Comparison of ENCODE assay signal across 18 cellular contexts in genomic region chr3:162370136-162370535, GRCh38.
A peak's percentile ranks its signal among the peaks of the same experiment; 100 is the strongest.
DNase-seq lines count a peak whose midpoint lies in the region; ATAC-seq and TF ChIP-seq lines count a peak whose summit lies in the region.
"Had no signal": no experiment of that assay in that cellular context is flagged by ENCODE, and none has a peak within 500 bp of the region (broad histone marks: within the 10 kb centered on the region; RNA-seq: fewer than 3 reads in every experiment).

No MANE protein-coding gene starts in this region.

- no peak overlapping the region for H3K4ac ChIP-seq in mesendoderm (ENCODE audit: low read depth, low read length)

- peak in 2 of 5 donors; percentile 15 to 39 for DNase-seq in heart left ventricle
- no peak for DNase-seq in right cardiac atrium
- no peak for DNase-seq in WTC11 (ENCODE audit: low spot score)
- DNase-seq in mesendoderm, result peak; percentile 2
- DNase-seq in activated gamma-delta T cell treated with Interleukin-2 at 50 U/mL for 16 hours, result no peak
- no peak for DNase-seq in stimulated activated naive B cell treated with anti-CD40 and anti-IgM and Interleukin-4, amounts not matched to agents 10 μg/mL and 1 μg/mL and 100 μg/mL, for 72 hours
- no peak for DNase-seq in CD8-positive, alpha-beta memory T cell
- no peak for DNase-seq in NCI-H1930 (lab: John Stamatoyannopoulos, UW)
- DNase-seq: CD8-positive, alpha-beta T cell; DMS79; NCI-H1436; NCI-H2081 treated with DMSO at 0.1 percent for 48 hours; NCI-H2227 treated with DMSO at 0.1 percent for 48 hours; NCI-H524 treated with DMSO at 0.1 percent for 48 hours; RPMI8226 had no signal

- no peak overlapping the region for H3K27ac Mint-ChIP-seq in WTC11
- no peak overlapping the region for H3K27ac Mint-ChIP-seq in stimulated activated naive B cell treated with anti-CD40 and anti-IgM and Interleukin-4, amounts not matched to agents 10 μg/mL and 1 μg/mL and 100 μg/mL, for 72 hours
- H3K27ac Mint-ChIP-seq in CD8-positive, alpha-beta memory T cell, result no peak overlapping the region
- H3K27ac Mint-ChIP-seq: CD8-positive, alpha-beta T cell had no signal

- H3K36me3 ChIP-seq in heart left ventricle (no peaks in the 10 kb centered on the region), mesendoderm (ENCODE audit: control insufficient read depth, insufficient read depth, low read length) (no peaks in the 10 kb centered on the region)
- no peaks in the 10 kb centered on the region for H3K36me3 ChIP-seq in CD8-positive, alpha-beta memory T cell (ENCODE audit: insufficient read depth, low read length)
- H3K36me3 ChIP-seq: BLaER1, SJSA1 had no signal

- no peak overlapping the region for H2BK120ac ChIP-seq in mesendoderm (ENCODE audit: low read depth, low read length)

- no peaks in the 10 kb centered on the region for H3K27me3 ChIP-seq in heart left ventricle
- H3K27me3 ChIP-seq in right cardiac atrium (ENCODE audit: control insufficient read depth, insufficient read depth), result no peaks in the 10 kb centered on the region
- H3K27me3 ChIP-seq in mesendoderm (ENCODE audit: insufficient read depth, low read length, poor library complexity), result no peaks in the 10 kb centered on the region
- no peaks in the 10 kb centered on the region for H3K27me3 ChIP-seq in CD8-positive, alpha-beta memory T cell (ENCODE audit: insufficient read depth, low read length, poor library complexity, severe bottlenecking)
- H3K27me3 ChIP-seq: BLaER1, SJSA1 had no signal

- peaks cover 0 to 11% (median 0%) of the 10 kb centered on the region in 12 donors for H3K4me1 ChIP-seq in heart left ventricle
- H3K4me1 ChIP-seq in right cardiac atrium (ENCODE audit: control insufficient read depth, insufficient read depth, low read length), result peaks cover 2% of the 10 kb centered on the region
- H3K4me1 ChIP-seq in mesendoderm (ENCODE audit: control insufficient read depth, low read depth, low read length), result no peaks in the 10 kb centered on the region
- no peaks in the 10 kb centered on the region for H3K4me1 ChIP-seq in CD8-positive, alpha-beta memory T cell (ENCODE audit: insufficient read depth, low read length)
- H3K4me1 ChIP-seq: BLaER1, SJSA1 had no signal

- H3K79me2 ChIP-seq in mesendoderm (ENCODE audit: control insufficient read depth, insufficient read depth, low read length), result no peaks in the 10 kb centered on the region

- no peak overlapping the region for H3K4me3 Mint-ChIP-seq in WTC11
- no peak overlapping the region for H3K4me3 Mint-ChIP-seq in stimulated activated naive B cell treated with anti-CD40 and anti-IgM and Interleukin-4, amounts not matched to agents 10 μg/mL and 1 μg/mL and 100 μg/mL, for 72 hours
- H3K4me3 Mint-ChIP-seq in CD8-positive, alpha-beta memory T cell, result no peak overlapping the region
- H3K4me3 Mint-ChIP-seq: CD8-positive, alpha-beta T cell had no signal

- POLR2A ChIA-PET in WTC11 (lab: Charles Lee), result no interaction called here
- POLR2A ChIA-PET in CD8-positive, alpha-beta memory T cell (lab: Charles Lee), result no interaction called here

- 80 to 96% (median 90%) methylated on average over 1 of the region's 1 CpG for WGBS in heart left ventricle, 4 donors
- 85% methylated on average over 1 of the region's 1 CpG for WGBS in right cardiac atrium
- no CpG with 5 or more reads among the region's 1 CpG for WGBS in mesendoderm (ENCODE audit: extremely low coverage, insufficient coverage, low lambda C conversion rate)

- no peak overlapping the region for H4K8ac ChIP-seq in mesendoderm (ENCODE audit: low read depth, low read length)

- H3K27me3 Mint-ChIP-seq in WTC11 (ENCODE audit: low read depth), result no peaks in the 10 kb centered on the region; the same call in 1 of the 2 replicates
- no peaks in the 10 kb centered on the region for H3K27me3 Mint-ChIP-seq in stimulated activated naive B cell treated with anti-CD40 and anti-IgM and Interleukin-4, amounts not matched to agents 10 μg/mL and 1 μg/mL and 100 μg/mL, for 72 hours
- H3K27me3 Mint-ChIP-seq in CD8-positive, alpha-beta memory T cell, result no peaks in the 10 kb centered on the region

- CTCF ChIA-PET in WTC11 (lab: Charles Lee), result no interaction called here
- CTCF ChIA-PET in CD8-positive, alpha-beta memory T cell (lab: Charles Lee), result no interaction called here

- H3K56ac ChIP-seq in mesendoderm (ENCODE audit: low read length), result no peak overlapping the region

- H3K79me1 ChIP-seq in mesendoderm (ENCODE audit: low read length), result no peaks in the 10 kb centered on the region

- H3K36me3 Mint-ChIP-seq in WTC11, result peaks cover 23% of the 10 kb centered on the region
- H3K36me3 Mint-ChIP-seq in stimulated activated naive B cell treated with anti-CD40 and anti-IgM and Interleukin-4, amounts not matched to agents 10 μg/mL and 1 μg/mL and 100 μg/mL, for 72 hours, result no peaks in the 10 kb centered on the region
- H3K36me3 Mint-ChIP-seq in CD8-positive, alpha-beta memory T cell, result peaks cover 0 to 2% (median 0%) of the 10 kb centered on the region in 3 donors
- H3K36me3 Mint-ChIP-seq: CD8-positive, alpha-beta T cell had no signal

- H3K9me3 ChIP-seq in heart left ventricle, result no peaks in the 10 kb centered on the region
- no peaks in the 10 kb centered on the region for H3K9me3 ChIP-seq in right cardiac atrium (ENCODE audit: control insufficient read depth, low read length)
- H3K9me3 ChIP-seq in CD8-positive, alpha-beta memory T cell (ENCODE audit: low read length), result no peaks in the 10 kb centered on the region
- H3K9me3 ChIP-seq: BLaER1, SJSA1 had no signal

- no peak overlapping the region for H2BK15ac ChIP-seq in mesendoderm (replicated peaks; ENCODE audit: low read depth)

- H2BK5ac ChIP-seq in mesendoderm (ENCODE audit: low read length), result no peak overlapping the region

- H4K5ac ChIP-seq in mesendoderm (ENCODE audit: low read length), result no peak overlapping the region

- no peak for TF ChIP-seq CTCF in heart left ventricle (IDR thresholded peaks at IDR 0.05)
- no peak for TF ChIP-seq CTCF in WTC11 (IDR thresholded peaks at IDR 0.05)

- ATAC-seq in heart left ventricle (peak; percentile 51 to 85 (median 75)), right cardiac atrium (no peak), WTC11 (peak; percentile 60)
- no peak for ATAC-seq in stimulated activated naive B cell treated with anti-CD40 and anti-IgM and Interleukin-4, amounts not matched to agents 10 μg/mL and 1 μg/mL and 100 μg/mL, for 72 hours (replicated peaks)
- ATAC-seq: CD8-positive, alpha-beta T cell; HCT116 had no signal

- H3K4me1 Mint-ChIP-seq in WTC11, result peaks cover 13% of the 10 kb centered on the region
- H3K4me1 Mint-ChIP-seq in stimulated activated naive B cell treated with anti-CD40 and anti-IgM and Interleukin-4, amounts not matched to agents 10 μg/mL and 1 μg/mL and 100 μg/mL, for 72 hours, result no peaks in the 10 kb centered on the region
- H3K4me1 Mint-ChIP-seq in CD8-positive, alpha-beta memory T cell, result no peaks in the 10 kb centered on the region

- no peak overlapping the region for H3K23ac ChIP-seq in mesendoderm (ENCODE audit: low read length)

- intact Hi-C loops in heart left ventricle (cut with DNase I), result no loop called here
- intact Hi-C loops in right cardiac atrium (cut with DNase I), result no loop called here

- H3K4me3 ChIP-seq in heart left ventricle (no peak overlapping the region), right cardiac atrium (ENCODE audit: low read length) (no peak overlapping the region), mesendoderm (ENCODE audit: low read length) (no peak overlapping the region)
- H3K4me3 ChIP-seq in CD8-positive, alpha-beta memory T cell (ENCODE audit: low read length), result no peak overlapping the region
- H3K4me3 ChIP-seq: BLaER1, SJSA1 had no signal

- no peak overlapping the region for H3K4me2 ChIP-seq in mesendoderm (ENCODE audit: low read length)
- H3K4me2 ChIP-seq: BLaER1 had no signal

- no peak overlapping the region for H3K27ac ChIP-seq in heart left ventricle
- no peak overlapping the region for H3K27ac ChIP-seq in right cardiac atrium (ENCODE audit: low read length)
- H3K27ac ChIP-seq in mesendoderm (ENCODE audit: low read depth, low read length), result no peak overlapping the region
- H3K27ac ChIP-seq in CD8-positive, alpha-beta memory T cell (ENCODE audit: low read depth, low read length), result no peak overlapping the region
- H3K27ac ChIP-seq: BLaER1, SJSA1 had no signal

- H2AK5ac ChIP-seq in mesendoderm (ENCODE audit: low read length), result no peak overlapping the region

- TF ChIP-seq POLR2A in heart left ventricle (IDR thresholded peaks at IDR 0.05), result no peak

- H3K18ac ChIP-seq in mesendoderm (ENCODE audit: low read length), result no peak overlapping the region

- peaks cover 23% of the 10 kb centered on the region for H3K9me3 Mint-ChIP-seq in WTC11
- peaks cover 0 to 2% of the 10 kb centered on the region in 2 donors for H3K9me3 Mint-ChIP-seq in stimulated activated naive B cell treated with anti-CD40 and anti-IgM and Interleukin-4, amounts not matched to agents 10 μg/mL and 1 μg/mL and 100 μg/mL, for 72 hours
- peaks cover 2 to 29% (median 4%) of the 10 kb centered on the region in 5 donors for H3K9me3 Mint-ChIP-seq in CD8-positive, alpha-beta memory T cell

- H3K9ac ChIP-seq in mesendoderm (ENCODE audit: low read length), result no peak overlapping the region
- H3K9ac ChIP-seq: BLaER1 had no signal

TF ChIP-seq in WTC11, 78 proteins besides CTCF, POLR2A, EP300 and RAD21:
- TF ChIP-seq JAZF1 (CRISPR knock-in tag; IDR thresholded peaks at IDR 0.05) (no peak), ZNF232 (CRISPR knock-in tag; IDR thresholded peaks at IDR 0.05) (no peak), NFATC4 (CRISPR knock-in tag; IDR thresholded peaks at IDR 0.05) (no peak), SOX15 (CRISPR knock-in tag; IDR thresholded peaks at IDR 0.05) (no peak), CBFB (CRISPR knock-in tag; IDR thresholded peaks at IDR 0.05; ENCODE audit: low read depth) (no peak), IRF2 (CRISPR knock-in tag; IDR thresholded peaks at IDR 0.05; ENCODE audit: borderline replicate concordance, low read depth) (no peak), NFE2L1 (CRISPR knock-in tag; IDR thresholded peaks at IDR 0.05) (no peak), RELA (CRISPR knock-in tag; IDR thresholded peaks at IDR 0.05; ENCODE audit: borderline replicate concordance) (no peak)
TF ChIP-seq in WTC11: peak in this region for 0.

Comparison
In these comparisons a context has a peak if more than half of its experiments do, and no peak if none do; other contexts are left out.
1. ATAC-seq: peak in heart left ventricle (4 of 4) and WTC11 (single experiment); none in right cardiac atrium (0 of 2) and stimulated activated naive B cell treated with anti-CD40 and anti-IgM and Interleukin-4, amounts not matched to agents 10 μg/mL and 1 μg/mL and 100 μg/mL, for 72 hours (0 of 2).